Comparison of ENCODE assay signal across 1 cellular context in genomic region chr3:180265551-180265950, GRCh38.
TF ChIP-seq lines count a peak whose summit lies in the region.

No MANE protein-coding gene starts in this region.

TF ChIP-seq in IMR-90, 13 proteins besides CTCF, POLR2A, EP300 and RAD21 (continued from another document):
- no peak for TF ChIP-seq ELK1 (IDR thresholded peaks at IDR 0.05; ENCODE audit: borderline replicate concordance, low read depth, low read length)
- no peak for TF ChIP-seq CHD1 (IDR thresholded peaks at IDR 0.05; ENCODE audit: low read depth, low read length)
